1 cellular context compared by ENCODE assay signal in genomic region chr13:90591927-90592268, GRCh38.
TF ChIP-seq lines count a peak whose summit lies in the region.

No MANE protein-coding gene starts in this region.

TF ChIP-seq in H1, 55 proteins besides CTCF, POLR2A, EP300 and RAD21 (continued from another document):
- TF ChIP-seq SIX5 (IDR thresholded peaks at IDR 0.05; ENCODE audit: low read depth, low read length) (no peak), GABPA (IDR thresholded peaks at IDR 0.05; ENCODE audit: borderline replicate concordance, insufficient read depth, low read length) (no peak)
